Comparison of ENCODE assay signal across 13 cellular contexts in the genomic region with DNA sequence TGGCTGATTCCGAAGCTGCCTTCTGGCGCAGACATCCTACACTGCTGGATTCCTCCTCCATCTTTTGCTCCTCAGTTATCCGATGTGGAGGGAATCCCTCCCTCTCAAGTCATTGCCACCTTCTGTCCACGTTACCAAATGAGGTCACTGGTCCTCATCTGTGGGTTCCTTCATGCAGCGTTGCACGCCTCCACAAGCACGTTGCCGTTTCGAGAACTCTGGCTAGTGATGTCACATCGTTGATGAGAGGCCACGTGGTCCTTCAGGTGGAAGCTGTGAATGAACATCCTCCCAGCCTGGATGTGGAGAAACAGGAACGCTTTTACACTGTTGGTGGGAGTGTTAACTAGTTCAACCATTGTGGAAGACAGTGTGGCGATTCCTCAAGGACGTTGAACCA.
DNase-seq lines count a peak whose midpoint lies in the region; ATAC-seq, FAIRE-seq and TF ChIP-seq lines count a peak whose summit lies in the region.
"Had no signal": no experiment of that assay in that cellular context is flagged by ENCODE, and none has a peak within 500 bp of the region (broad histone marks: within the 10 kb centered on the region; RNA-seq: fewer than 3 reads in every experiment).

No MANE protein-coding gene starts in this region.

- 96% methylated on average over 14 of the region's 14 CpGs for WGBS in GM12878 (ENCODE audit: insufficient coverage, insufficient replicate concordance, low lambda C conversion rate, missing lambda C conversion rate)
- no CpG with 5 or more reads among the region's 14 CpGs for WGBS in neuronal stem cell (ENCODE audit: extremely low coverage in 2 of 2, insufficient read length in 2 of 2, insufficient replicate concordance in 1 of 2), 2 donors

- H4K8ac ChIP-seq in neuronal stem cell (ENCODE audit: low read depth, low read length): no peak overlapping the region

- H3K9me2 ChIP-seq in OCI-LY1 (ENCODE audit: low read depth, low read length) (no peaks in the 10 kb centered on the region), PC-9 (ENCODE audit: insufficient read depth) (no peaks in the 10 kb centered on the region)

- FAIRE-seq in GM12878 (lab: Jason Lieb, UNC): no peak

- H3K79me2 ChIP-seq in OCI-LY1 (ENCODE audit: insufficient read depth, low read length) (no peaks in the 10 kb centered on the region), GM12878 (ENCODE audit: control insufficient read depth, insufficient read depth, low read length) (no peaks in the 10 kb centered on the region), PC-9 (ENCODE audit: low read depth) (no peaks in the 10 kb centered on the region)

- H3K9ac ChIP-seq in OCI-LY1 (ENCODE audit: low read length): no peak overlapping the region
- no peak overlapping the region for H3K9ac ChIP-seq in GM12878 (ENCODE audit: control insufficient read depth, insufficient read depth, low read length)
- peak overlapping the region; percentile 9 for H3K9ac ChIP-seq in neuronal stem cell (ENCODE audit: low read depth, low read length, poor library complexity)
- H3K9ac ChIP-seq: BLaER1 treated with 17β-estradiol and CSF1 and Interleukin-3, amounts not matched to agents 10 nM and 100 nM; GM23248 had no signal

- H3K18ac ChIP-seq in neuronal stem cell (ENCODE audit: low read length): no peak overlapping the region

- no peaks in the 10 kb centered on the region for H3K36me3 ChIP-seq in OCI-LY1 (ENCODE audit: insufficient read depth, low read length)
- H3K36me3 ChIP-seq in GM12878 (ENCODE audit: control insufficient read depth in 2 of 2, insufficient read depth in 2 of 2, low read length in 1 of 2): no peaks in the 10 kb centered on the region
- peaks cover 0 to 2% of the 10 kb centered on the region in 2 donors for H3K36me3 ChIP-seq in neuronal stem cell (replicated peaks in 1 of 2; ENCODE audit: control insufficient read depth in 2 of 2, insufficient read depth in 2 of 2, low read length in 2 of 2)
- no peaks in the 10 kb centered on the region for H3K36me3 ChIP-seq in PC-9 (ENCODE audit: low read depth)
- H3K36me3 ChIP-seq: BLaER1 treated with 17β-estradiol and CSF1 and Interleukin-3, amounts not matched to agents 10 nM and 100 nM had no signal

- H3K14ac ChIP-seq in neuronal stem cell (ENCODE audit: low read length): no peak overlapping the region

- H3K4me1 ChIP-seq in OCI-LY1 (ENCODE audit: insufficient read depth, low read length, severe bottlenecking) (peaks cover 37% of the 10 kb centered on the region), GM12878 (ENCODE audit: control insufficient read depth, insufficient read depth, low read length) (peaks cover 23% of the 10 kb centered on the region), neuronal stem cell (ENCODE audit: control insufficient read depth in 2 of 2, insufficient read depth in 1 of 2, low read depth in 1 of 2, low read length in 2 of 2) (peaks cover 16 to 21% of the 10 kb centered on the region in 2 donors), PC-9 (replicated peaks; ENCODE audit: insufficient read depth) (no peaks in the 10 kb centered on the region)

- TF ChIP-seq RAD21 in GM12878 (IDR thresholded peaks at IDR 0.05; ENCODE audit: insufficient read depth, low read depth, low read length): no peak

- H3K27ac ChIP-seq in OCI-LY1 (ENCODE audit: low read depth, low read length, poor library complexity, severe bottlenecking) (peak overlapping the region; percentile 86), GM12878 (ENCODE audit: control insufficient read depth, insufficient read depth) (no peak overlapping the region), neuronal stem cell (replicated peaks; ENCODE audit: low read length) (no peak overlapping the region), PC-9 (no peak overlapping the region)
- H3K27ac ChIP-seq: BLaER1 treated with 17β-estradiol and CSF1 and Interleukin-3, amounts not matched to agents 10 nM and 100 nM; GM23248 had no signal

- DNase-seq in GM12878 (ENCODE audit: low read depth, low spot score) (no peak), neuronal stem cell (ENCODE audit: low spot score) (no peak), dermis blood vessel endothelial cell (no peak), PC-9 (no peak)
- DNase-seq: Calu3; CD8-positive, alpha-beta T cell; DMS79 treated with DMSO at 0.1 percent for 48 hours; GF-D8; GM23248; H7 had no signal

- SMC1A ChIA-PET in GM12878 (lab: Charles Lee; ENCODE audit: uncharacterized antibody, unreplicated experiment): no interaction called here

- no peak overlapping the region for H4K91ac ChIP-seq in neuronal stem cell (ENCODE audit: low read depth, low read length, poor library complexity)

- no peak overlapping the region for H3K4me2 ChIP-seq in OCI-LY1 (ENCODE audit: low read length)
- no peak overlapping the region for H3K4me2 ChIP-seq in GM12878 (ENCODE audit: control insufficient read depth, insufficient read depth)
- H3K4me2 ChIP-seq in neuronal stem cell (ENCODE audit: insufficient read depth, low read length, poor library complexity, severe bottlenecking): no peak overlapping the region
- H3K4me2 ChIP-seq in PC-9: no peak overlapping the region

- H2AFZ ChIP-seq in OCI-LY1 (ENCODE audit: low read length) (no peak overlapping the region), GM12878 (ENCODE audit: control insufficient read depth, low read depth, low read length) (no peak overlapping the region), neuronal stem cell (ENCODE audit: low read length) (no peak overlapping the region), PC-9 (no peak overlapping the region)
- H2AFZ ChIP-seq: GM23248 had no signal

- no peaks in the 10 kb centered on the region for H4K20me1 ChIP-seq in OCI-LY1 (ENCODE audit: insufficient read depth, low read length)
- H4K20me1 ChIP-seq in GM12878 (ENCODE audit: control insufficient read depth, insufficient read depth): no peaks in the 10 kb centered on the region
- no peaks in the 10 kb centered on the region for H4K20me1 ChIP-seq in PC-9 (ENCODE audit: insufficient read depth)

- no peak overlapping the region for H2BK12ac ChIP-seq in neuronal stem cell (ENCODE audit: low read length)

- H3K27me3 ChIP-seq in OCI-LY1 (ENCODE audit: insufficient read depth, low read length) (no peaks in the 10 kb centered on the region), GM12878 (replicated peaks in 1 of 2; ENCODE audit: control insufficient read depth in 2 of 2, insufficient read depth in 2 of 2, low read length in 1 of 2) (no peaks in the 10 kb centered on the region), neuronal stem cell (ENCODE audit: control insufficient read depth in 3 of 3, insufficient read depth in 3 of 3, low read depth in 1 of 3, low read length in 3 of 3) (no peaks in the 10 kb centered on the region), PC-9 (ENCODE audit: insufficient read depth, low read depth) (no peaks in the 10 kb centered on the region)
- H3K27me3 ChIP-seq: BLaER1 treated with 17β-estradiol and CSF1 and Interleukin-3, amounts not matched to agents 10 nM and 100 nM had no signal

- H3K4me3 ChIP-seq in OCI-LY1 (ENCODE audit: low read depth, low read length, poor library complexity, severe bottlenecking) (no peak overlapping the region), GM12878 (no peak overlapping the region), neuronal stem cell (ENCODE audit: low read length in 2 of 2) (no peak overlapping the region), PC-9 (no peak overlapping the region)
- H3K4me3 ChIP-seq: BLaER1 treated with 17β-estradiol and CSF1 and Interleukin-3, amounts not matched to agents 10 nM and 100 nM; GM23248 had no signal

- H3K23ac ChIP-seq in neuronal stem cell (ENCODE audit: low read depth, low read length, poor library complexity): no peak overlapping the region

- in situ Hi-C loops in GM12878 (cut with MboI): no loop called here

- intact Hi-C loops in GM12878 (cut with micrococcal nuclease; ENCODE audit: unreplicated experiment) (loop anchor here (5.0 kb wide), 1 partner anchor 150 kb away; no protein-coding TSS in a partner anchor), PC-9 (cut with micrococcal nuclease; ENCODE audit: unreplicated experiment) (no loop called here)

- no TSS peak for BruUV-seq in GM12878 (replicated peaks; lab: Mats Ljungman, UMichigan)
- BruUV-seq in PC-9 (replicated peaks; lab: Mats Ljungman, UMichigan): no TSS peak

- ATAC-seq in GM12878 (no peak), HG03354 (IDR thresholded peaks at IDR 0.05; ENCODE audit: poor library complexity, severe bottlenecking, unreplicated experiment) (no peak)
- ATAC-seq: CD8-positive, alpha-beta T cell had no signal

- H2BK120ac ChIP-seq in neuronal stem cell (ENCODE audit: low read depth, low read length): no peak overlapping the region

- POLR2A ChIA-PET in GM12878 (lab: Charles Lee): no interaction called here
- POLR2A ChIA-PET in PC-9 (lab: Charles Lee; ENCODE audit: unreplicated experiment): no interaction called here

- H3K9me3 ChIP-seq in OCI-LY1 (ENCODE audit: low read length) (no peaks in the 10 kb centered on the region), GM12878 (replicated peaks; ENCODE audit: control insufficient read depth, insufficient read depth, low read length) (no peaks in the 10 kb centered on the region; the same call in 2 of the 3 replicates), neuronal stem cell (replicated peaks in 1 of 2; ENCODE audit: control insufficient read depth in 2 of 2, insufficient read depth in 1 of 2, low read depth in 1 of 2, low read length in 2 of 2) (peaks cover 0 to 2% of the 10 kb centered on the region in 2 donors), PC-9 (ENCODE audit: insufficient read depth, low read depth) (no peaks in the 10 kb centered on the region)
- H3K9me3 ChIP-seq: BLaER1 treated with 17β-estradiol and CSF1 and Interleukin-3, amounts not matched to agents 10 nM and 100 nM had no signal

- H3K79me1 ChIP-seq in neuronal stem cell (ENCODE audit: low read depth, low read length): no peaks in the 10 kb centered on the region

- CTCF ChIA-PET in GM12878 (lab: Yijun Ruan, JAX): no interaction called here
- CTCF ChIA-PET in PC-9 (lab: Charles Lee): no interaction called here

- no peak overlapping the region for H3K4ac ChIP-seq in neuronal stem cell (ENCODE audit: low read length)

- TF ChIP-seq POLR2A in GM12878 (IDR thresholded peaks at IDR 0.05; ENCODE audit: low read depth, low read length): no peak

- RAD21 ChIA-PET in GM12878 (lab: Charles Lee; ENCODE audit: unreplicated experiment): no interaction called here

- H3F3A ChIP-seq in OCI-LY1 (ENCODE audit: insufficient read depth, low read length): no peaks in the 10 kb centered on the region
- H3F3A ChIP-seq in PC-9 (ENCODE audit: insufficient read depth, low read depth): no peaks in the 10 kb centered on the region

- no peak overlapping the region for H2BK5ac ChIP-seq in neuronal stem cell (ENCODE audit: low read length)

- TF ChIP-seq EP300 in GM12878 (IDR thresholded peaks at IDR 0.05; ENCODE audit: borderline replicate concordance in 1 of 2, control insufficient read depth in 1 of 2, low read depth in 2 of 2, low read length in 2 of 2): no peak

- peak overlapping the region; percentile 1 for H2AK5ac ChIP-seq in neuronal stem cell (ENCODE audit: low read depth, low read length)

- H2BK15ac ChIP-seq in neuronal stem cell (ENCODE audit: low read length): no peak overlapping the region

- TF ChIP-seq CTCF in OCI-LY1 (IDR thresholded peaks at IDR 0.05; ENCODE audit: low read length): no peak
- TF ChIP-seq CTCF in GM12878 (IDR thresholded peaks at IDR 0.05 in 2 of 3, conservative IDR thresholded peaks at IDR 0.05 in 1 of 3; ENCODE audit: control insufficient read depth in 2 of 3, extremely low read depth in 1 of 3, insufficient read depth in 1 of 3, low read depth in 3 of 3, low read length in 3 of 3): no peak
- no peak for TF ChIP-seq CTCF in PC-9 (conservative IDR thresholded peaks at IDR 0.05)
